ENCODE assay signal across 23 cellular contexts in the genomic region with DNA sequence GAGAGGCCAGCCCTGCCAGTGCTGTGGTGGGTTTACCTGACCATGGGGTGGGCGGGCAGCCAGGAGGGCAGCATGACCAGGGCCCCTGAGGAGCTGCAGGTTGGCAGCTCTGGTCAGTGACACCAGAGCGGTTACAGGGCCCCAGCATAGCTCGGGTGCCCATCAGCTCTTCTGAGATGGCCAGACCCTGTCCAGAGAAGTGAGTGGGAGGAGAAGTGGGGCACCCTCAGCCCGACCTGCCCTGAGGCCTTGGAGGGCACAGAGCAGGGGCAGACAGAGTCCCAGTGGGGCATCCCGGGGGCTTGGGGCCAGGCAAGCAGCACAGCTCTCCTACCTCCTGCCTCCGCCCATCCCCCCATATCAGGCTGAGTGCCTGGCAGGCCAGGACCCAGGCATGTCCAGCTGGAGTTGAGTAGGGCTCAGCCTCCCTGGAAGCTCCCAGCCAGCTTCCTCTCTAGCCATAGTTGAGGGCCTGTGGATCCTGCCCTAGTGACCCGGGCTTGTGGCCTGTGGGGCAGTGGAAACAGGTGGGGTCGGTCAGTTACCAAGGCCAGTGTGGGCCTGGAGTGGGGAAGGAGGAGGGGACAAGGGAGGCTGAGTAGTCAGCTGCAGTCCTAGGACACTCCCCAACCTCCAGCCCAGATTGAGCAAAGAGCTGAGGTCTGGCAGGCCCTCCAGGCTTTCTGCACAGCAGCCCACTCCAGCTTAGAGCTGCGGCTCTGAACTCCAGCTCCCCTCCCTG.
"Had no signal": no experiment of that assay in that cellular context is flagged by ENCODE, and none has a peak within 500 bp of the region (broad histone marks: within the 10 kb centered on the region; RNA-seq: fewer than 3 reads in every experiment).

No MANE protein-coding gene starts in this region.

- H3K36me3 ChIP-seq: upper lobe of right lung had no signal

- FAIRE-seq: colon, keratinocyte, TTC549 had no signal

- H3K9me3 Mint-ChIP-seq: activated B cell treated with CpG ODN at 0.5 μM for 24 hours; activated CD4-positive, alpha-beta memory T cell treated with anti-CD3 and anti-CD28 coated beads for 36 hours; activated naive CD8-positive, alpha-beta T cell treated with anti-CD3 and anti-CD28 coated beads for 36 hours; endodermal cell; natural killer cell treated with Interleukin-12 subunit alpha and Interleukin-12 subunit beta and Interleukin-15 and Interleukin-18, amount 100 ng/mL, for 72 hours; T-helper 2 cell treated with Interferon-gamma antibody and Interleukin-4, amounts not matched to agents 5 μg/mL and 100 μg/mL, for 36 hours had no signal

- H3K4me3 Mint-ChIP-seq: activated B cell treated with CpG ODN at 0.5 μM for 24 hours; activated CD4-positive, alpha-beta memory T cell treated with anti-CD3 and anti-CD28 coated beads for 36 hours; activated naive CD8-positive, alpha-beta T cell treated with anti-CD3 and anti-CD28 coated beads for 36 hours; endodermal cell; natural killer cell treated with Interleukin-12 subunit alpha and Interleukin-12 subunit beta and Interleukin-15 and Interleukin-18, amount 100 ng/mL, for 72 hours; T-helper 2 cell treated with Interferon-gamma antibody and Interleukin-4, amounts not matched to agents 5 μg/mL and 100 μg/mL, for 36 hours had no signal

- ATAC-seq: upper lobe of right lung had no signal

- H3K4me3 ChIP-seq: upper lobe of right lung had no signal

- H3K27me3 Mint-ChIP-seq: activated B cell treated with CpG ODN at 0.5 μM for 24 hours; activated CD4-positive, alpha-beta memory T cell treated with anti-CD3 and anti-CD28 coated beads for 36 hours; activated naive CD8-positive, alpha-beta T cell treated with anti-CD3 and anti-CD28 coated beads for 36 hours; natural killer cell treated with Interleukin-12 subunit alpha and Interleukin-12 subunit beta and Interleukin-15 and Interleukin-18, amount 100 ng/mL, for 72 hours had no signal

- H3K9me3 ChIP-seq: upper lobe of right lung had no signal

- H3K27ac ChIP-seq: epithelial cell of prostate, upper lobe of right lung had no signal

- H3K27me3 ChIP-seq: upper lobe of right lung had no signal

- H3K27ac Mint-ChIP-seq: activated B cell treated with CpG ODN at 0.5 μM for 24 hours; activated CD4-positive, alpha-beta memory T cell treated with anti-CD3 and anti-CD28 coated beads for 36 hours; activated naive CD8-positive, alpha-beta T cell treated with anti-CD3 and anti-CD28 coated beads for 36 hours; endodermal cell; natural killer cell treated with Interleukin-12 subunit alpha and Interleukin-12 subunit beta and Interleukin-15 and Interleukin-18, amount 100 ng/mL, for 72 hours; T-helper 2 cell treated with Interferon-gamma antibody and Interleukin-4, amounts not matched to agents 5 μg/mL and 100 μg/mL, for 36 hours had no signal

- H3K4me1 Mint-ChIP-seq: activated B cell treated with CpG ODN at 0.5 μM for 24 hours; activated naive CD8-positive, alpha-beta T cell treated with anti-CD3 and anti-CD28 coated beads for 36 hours; endodermal cell had no signal

- H3K4me1 ChIP-seq: upper lobe of right lung had no signal

- DNase-seq: activated B cell treated with CpG ODN at 0.5 μM for 24 hours; activated CD4-positive, alpha-beta memory T cell treated with anti-CD3 and anti-CD28 coated beads for 36 hours; activated CD4-positive, alpha-beta T cell treated with anti-CD3 and anti-CD28 coated beads for 4 hours; activated naive CD8-positive, alpha-beta T cell treated with anti-CD3 and anti-CD28 coated beads for 36 hours; activated T-cell treated with anti-CD3 and anti-CD28 coated beads for 4 hours; amygdala; caudate nucleus; endodermal cell; foreskin melanocyte; glutamatergic neuron; hippocampal formation; mesenchymal stem cell; nucleus accumbens; stimulated activated CD4-positive, alpha-beta T cell treated with anti-CD3 and anti-CD28 coated beads, Interleukin-1b, Interleukin-23, amount 100 ng/mL, for 48 hours; stimulated activated CD8-positive, alpha-beta memory T cell treated with anti-CD3 and anti-CD28 coated beads, Interleukin-4, amount 100 ng/mL, for 48 hours; stimulated activated naive CD4-positive, alpha-beta T cell; upper lobe of right lung had no signal

- H3K36me3 Mint-ChIP-seq: activated CD4-positive, alpha-beta memory T cell treated with anti-CD3 and anti-CD28 coated beads for 36 hours; activated naive CD8-positive, alpha-beta T cell treated with anti-CD3 and anti-CD28 coated beads for 36 hours; natural killer cell treated with Interleukin-12 subunit alpha and Interleukin-12 subunit beta and Interleukin-15 and Interleukin-18, amount 100 ng/mL, for 72 hours had no signal
